Comparison of ENCODE assay signal across 32 cellular contexts in genomic region chr18:78566065-78566464, GRCh38.
"Had no signal": no experiment of that assay in that cellular context is flagged by ENCODE, and none has a peak within 500 bp of the region (broad histone marks: within the 10 kb centered on the region; RNA-seq: fewer than 3 reads in every experiment).

No MANE protein-coding gene starts in this region.

- ATAC-seq: activated naive CD4-positive, alpha-beta T cell treated with anti-CD3 and anti-CD28 coated beads, Interleukin-2, amount 50 U/mL, for 72 hours; activated naive CD8-positive, alpha-beta T cell treated with anti-CD3 and anti-CD28 coated beads, Interleukin-2, amount 50 U/mL, for 24 hours; activated T-cell treated with anti-CD3 and anti-CD28 coated beads, Interleukin-2, amount 50 U/mL, for 4 hours; activated T-cell treated with anti-CD3 and anti-CD28 coated beads, Interleukin-2, amount 50 U/mL, for 72 hours; activated T-helper 17 cell treated with anti-CD3 and anti-CD28 coated beads, Interleukin-2, amount 50 U/mL, for 72 hours; body of pancreas had no signal

- H3K4me1 ChIP-seq: adrenal gland, ascending aorta, body of pancreas, breast epithelium had no signal

- H3K9me3 ChIP-seq: adrenal gland, body of pancreas had no signal

- H3K27ac ChIP-seq: adrenal gland, ascending aorta, body of pancreas, brain microvascular endothelial cell, breast epithelium, cardiac muscle cell had no signal

- H3K27me3 ChIP-seq: adrenal gland, ascending aorta, body of pancreas, brain microvascular endothelial cell, cardiac muscle cell had no signal

- FAIRE-seq: astrocyte had no signal

- H3K4me3 ChIP-seq: adrenal gland, ascending aorta, body of pancreas, breast epithelium, cardiac muscle cell had no signal

- DNase-seq: activated effector memory CD4-positive, alpha-beta T cell treated with anti-CD3 and anti-CD28 coated beads, Interleukin-2, amount 50 U/mL, for 16 hours; activated effector memory CD4-positive, alpha-beta T cell treated with Interleukin-2 at 50 U/mL for 16 hours; activated gamma-delta T cell; activated gamma-delta T cell treated with Interleukin-2 at 50 U/mL for 16 hours; activated naive CD4-positive, alpha-beta T cell; activated naive CD4-positive, alpha-beta T cell treated with anti-CD3 and anti-CD28 coated beads for 36 hours; activated naive CD4-positive, alpha-beta T cell treated with anti-CD3 and anti-CD28 coated beads, Interleukin-2, amount 10 ng/mL, durations not matched to agents 7 days and 5 days; activated naive CD4-positive, alpha-beta T cell treated with anti-CD3 and anti-CD28 coated beads, Interleukin-2, amount 50 U/mL, for 16 hours; activated naive CD4-positive, alpha-beta T cell treated with Interleukin-2 at 50 U/mL for 16 hours; activated naive CD8-positive, alpha-beta T cell treated with anti-CD3 and anti-CD28 coated beads for 36 hours; activated naive CD8-positive, alpha-beta T cell treated with anti-CD3 and anti-CD28 coated beads, Interleukin-2, amount 10 ng/mL, durations not matched to agents 7 days and 5 days; activated naive CD8-positive, alpha-beta T cell treated with anti-CD3 and anti-CD28 coated beads, Interleukin-2, amount 50 U/mL, for 24 hours; activated T-cell treated with anti-CD3 and anti-CD28 coated beads, Interleukin-2, amount 50 U/mL, for 1 hour; activated T-cell treated with anti-CD3 and anti-CD28 coated beads, Interleukin-2, amount 50 U/mL, for 24 hours; activated T-cell treated with anti-CD3 and anti-CD28 coated beads, Interleukin-2, amount 50 U/mL, for 4 hours; activated T-cell treated with anti-CD3 and anti-CD28 coated beads, Interleukin-2, amount 50 U/mL, for 48 hours; activated T-cell treated with anti-CD3 and anti-CD28 coated beads, Interleukin-2, amount 50 U/mL, for 72 hours; adrenal gland; amniotic stem cell; amygdala; anterior cingulate cortex; body of pancreas; brain microvascular endothelial cell; caudate nucleus; central memory CD4-positive, alpha-beta T cell; cerebellar nuclear complex had no signal

- H3K36me3 ChIP-seq: adrenal gland, ascending aorta, brain microvascular endothelial cell, breast epithelium, cardiac muscle cell had no signal
